8 cellular contexts compared by ENCODE assay signal in the genomic region with DNA sequence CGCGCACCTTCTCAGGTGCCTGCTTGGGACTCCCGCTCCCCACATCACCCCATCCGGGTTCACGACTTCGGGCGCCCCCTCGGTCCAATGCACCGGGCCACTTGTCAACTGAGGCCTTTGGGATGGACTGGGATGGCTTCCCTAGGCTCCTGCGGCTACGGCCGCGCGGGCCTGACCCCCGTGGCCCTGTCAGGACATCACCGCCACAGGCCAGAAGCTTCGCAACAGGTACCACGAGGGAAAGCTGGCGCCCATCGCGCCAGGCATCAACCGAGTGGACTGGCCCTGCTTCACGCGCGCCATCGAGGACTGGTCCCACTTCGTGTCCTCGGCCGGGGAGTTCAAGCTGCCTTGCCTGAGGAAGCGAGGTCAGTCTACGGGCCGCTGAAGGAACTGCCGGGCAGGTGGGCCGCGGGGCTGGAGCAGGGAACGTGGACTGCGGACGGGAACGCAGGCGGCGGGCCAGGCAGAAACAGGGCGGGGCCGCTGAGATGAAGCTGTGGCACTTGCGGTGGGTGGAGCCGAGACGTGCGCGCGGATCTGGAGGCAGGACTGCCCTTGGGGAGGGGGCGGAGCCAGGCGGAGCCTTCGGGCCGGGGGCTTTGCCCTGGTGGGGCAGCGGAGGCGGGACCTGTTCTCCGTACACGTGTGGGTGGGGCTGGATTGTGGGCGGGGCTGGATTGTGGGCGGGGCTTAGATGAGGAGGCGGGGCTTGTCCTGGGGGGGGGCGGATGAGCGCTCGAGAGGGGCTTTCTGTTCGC. TPM values are rescaled to one million over a fixed set of nuclear protein-coding genes. Genes with fewer than 3 reads are reported as not detected.
DNase-seq lines count a peak whose midpoint lies in the region; ATAC-seq and TF ChIP-seq lines count a peak whose summit lies in the region.

No MANE protein-coding gene starts in this region.

- H3K9me3 ChIP-seq in Panc1 (ENCODE audit: control insufficient read depth, insufficient read depth, low read depth, low read length), result no peaks in the 10 kb centered on the region
- no peaks in the 10 kb centered on the region for H3K9me3 ChIP-seq in thymus (ENCODE audit: control insufficient read depth)

- in situ Hi-C loops in Panc1 (cut with HindIII; ENCODE audit: low pct_unique_long_range_greater_than_20kb, low sequenced_read_pairs), result no loop called here

- BruUV-seq in Panc1 (replicated peaks; lab: Mats Ljungman, UMichigan), result no TSS peak

- 11% methylated on average over 64 of the region's 64 CpGs for WGBS in thymus

- intact Hi-C loops in Panc1 (cut with micrococcal nuclease; ENCODE audit: unreplicated experiment), result no loop called here

- H3K4me1 Mint-ChIP-seq in glutamatergic neuron (ENCODE audit: low read depth, unreplicated experiment) (no peaks in the 10 kb centered on the region), osteocyte (ENCODE audit: unreplicated experiment) (peaks cover 4% of the 10 kb centered on the region)

- H3K27ac ChIP-seq in Panc1 (ENCODE audit: low read length) (no peak overlapping the region), thymus (ENCODE audit: low read depth) (no peak overlapping the region)

- peaks cover 5% of the 10 kb centered on the region for H3K27me3 Mint-ChIP-seq in glutamatergic neuron (ENCODE audit: unreplicated experiment)
- H3K27me3 Mint-ChIP-seq in osteocyte (ENCODE audit: unreplicated experiment), result peaks cover 27% of the 10 kb centered on the region

- POLR2A ChIA-PET in Panc1 (lab: Charles Lee), result no interaction called here

- H3K9me3 Mint-ChIP-seq in glutamatergic neuron (ENCODE audit: unreplicated experiment) (no peaks in the 10 kb centered on the region), osteocyte (ENCODE audit: unreplicated experiment) (no peaks in the 10 kb centered on the region)

- DNase-seq in COLO668 (lab: John Stamatoyannopoulos, UW; ENCODE audit: unreplicated experiment), result peak; percentile 18
- peak; percentile 7 for DNase-seq in HCEC 1CT
- DNase-seq in Panc1 (ENCODE audit: low read depth, low spot score), result no peak
- peak; percentile 75 to 90 (median 84) for DNase-seq in activated naive CD4-positive, alpha-beta T cell (lab: John Stamatoyannopoulos, UW)
- DNase-seq in glutamatergic neuron, result peak; percentile 96
- peak; percentile 91 for DNase-seq in osteocyte (ENCODE audit: extremely low spot score, unreplicated experiment)
- DNase-seq in AML-193 (lab: John Stamatoyannopoulos, UW), result no peak

- TF ChIP-seq CTCF in Panc1 (IDR thresholded peaks at IDR 0.05) (no peak), glutamatergic neuron (IDR thresholded peaks at IDR 0.05; ENCODE audit: partially characterized antibody, unreplicated experiment) (no peak), osteocyte (IDR thresholded peaks at IDR 0.05) (no peak)

- H3K27ac Mint-ChIP-seq in glutamatergic neuron (ENCODE audit: unreplicated experiment) (no peak overlapping the region), osteocyte (ENCODE audit: unreplicated experiment) (no peak overlapping the region)

- H3K4me1 ChIP-seq in Panc1 (ENCODE audit: control insufficient read depth, insufficient read depth, low read length) (no peaks in the 10 kb centered on the region), thymus (ENCODE audit: control insufficient read depth, insufficient read depth, low read length) (peaks cover 7% of the 10 kb centered on the region)

- H3K4me3 Mint-ChIP-seq in glutamatergic neuron (ENCODE audit: unreplicated experiment) (peak overlapping the region; percentile 92), osteocyte (ENCODE audit: unreplicated experiment) (peak overlapping the region; percentile 80)

- H3K27me3 ChIP-seq in Panc1 (ENCODE audit: control insufficient read depth, insufficient read depth, low read length) (no peaks in the 10 kb centered on the region), thymus (ENCODE audit: control insufficient read depth, insufficient read depth) (peaks cover 16% of the 10 kb centered on the region)

- H3K4me3 ChIP-seq in Panc1 (ENCODE audit: low read depth in 2 of 2, low read length in 2 of 2), result peak overlapping the region; percentile 32 to 38
- peak overlapping the region; percentile 60 for H3K4me3 ChIP-seq in thymus (ENCODE audit: low read length)

- ATAC-seq in Panc1, result peak; percentile 85

- CTCF ChIA-PET in Panc1 (lab: Charles Lee), result no interaction called here

- H3K36me3 ChIP-seq in Panc1 (ENCODE audit: control insufficient read depth, insufficient read depth, low read length), result no peaks in the 10 kb centered on the region
- H3K36me3 ChIP-seq in thymus (ENCODE audit: control insufficient read depth, insufficient read depth), result no peaks in the 10 kb centered on the region

- peaks cover 4% of the 10 kb centered on the region for H3K36me3 Mint-ChIP-seq in glutamatergic neuron (ENCODE audit: unreplicated experiment)
- H3K36me3 Mint-ChIP-seq in osteocyte (ENCODE audit: unreplicated experiment), result no peaks in the 10 kb centered on the region

RNA-seq across cellular contexts. Expression of gene CNGB1, which starts 13.7 kb away (rescaled TPM):
- total RNA-seq in Panc1 (2021; ENCODE audit: unreplicated experiment) (not detected), glutamatergic neuron (ENCODE audit: unreplicated experiment) (0.91 TPM), osteocyte (not detected in 2 replicates)
- not detected for polyA plus RNA-seq in Panc1 (2012; ENCODE audit: insufficient read length)
- 0.43 TPM for polyA plus RNA-seq in thymus

RNA-seq across cellular contexts. Expression of gene ZNF319, which starts 15.8 kb away (rescaled TPM):
- total RNA-seq in Panc1 (2021; ENCODE audit: unreplicated experiment) (6.5 TPM), glutamatergic neuron (ENCODE audit: unreplicated experiment) (13.9 TPM), osteocyte (11.9 and 14.9 TPM in 2 replicates)
- polyA plus RNA-seq in Panc1 (2012; ENCODE audit: insufficient read length), result 7.0 TPM
- 6.9 TPM for polyA plus RNA-seq in thymus

RNA-seq across cellular contexts. Expression of gene USB1, which starts 16.6 kb away (rescaled TPM):
- 58.2 TPM for total RNA-seq in Panc1 (2021; ENCODE audit: unreplicated experiment)
- polyA plus RNA-seq in Panc1 (2012; ENCODE audit: insufficient read length), result 63.6 TPM
- total RNA-seq in glutamatergic neuron (ENCODE audit: unreplicated experiment), result 107 TPM
- total RNA-seq in osteocyte, result 43.4 and 45.5 TPM in 2 replicates
- 31.4 TPM for polyA plus RNA-seq in thymus

RNA-seq across cellular contexts. Expression of gene MMP15, which starts 40.9 kb away (rescaled TPM):
- total RNA-seq in Panc1 (2021; ENCODE audit: unreplicated experiment), result 10.9 TPM
- 14.9 TPM for polyA plus RNA-seq in Panc1 (2012; ENCODE audit: insufficient read length)
- 69.9 TPM for total RNA-seq in glutamatergic neuron (ENCODE audit: unreplicated experiment)
- 4.9 and 5.2 TPM in 2 replicates for total RNA-seq in osteocyte
- 1.7 TPM for polyA plus RNA-seq in thymus

Comparison
In these comparisons a context has a peak if more than half of its experiments do, and no peak if none do; other contexts are left out.
1. DNase-seq: peak in COLO668 (single experiment), HCEC 1CT (single experiment), activated naive CD4-positive, alpha-beta T cell (4 of 4), glutamatergic neuron (single experiment) and osteocyte (single experiment); none in Panc1 (single experiment) and AML-193 (0 of 2).